18 cellular contexts compared by ENCODE assay signal in the genomic region with DNA sequence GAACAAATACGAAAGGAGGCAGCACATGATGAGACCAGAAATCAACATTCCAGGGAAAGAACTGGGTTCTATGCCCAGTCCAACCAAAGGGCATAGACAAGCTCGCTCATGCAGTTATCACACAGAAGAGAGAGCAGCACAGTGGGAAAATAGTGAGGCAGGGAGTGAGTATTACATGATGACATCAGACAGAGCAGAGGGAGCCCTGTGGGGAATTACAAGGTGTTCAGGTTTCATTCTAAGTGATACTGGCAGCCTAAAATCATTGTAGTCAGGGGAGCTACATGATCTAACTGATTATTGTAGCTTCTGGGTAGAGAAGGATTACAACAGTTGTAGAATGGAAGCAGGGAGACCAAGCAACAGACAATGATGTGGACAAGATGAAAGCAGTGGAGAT.
"Had no signal": no experiment of that assay in that cellular context is flagged by ENCODE, and none has a peak within 500 bp of the region (broad histone marks: within the 10 kb centered on the region; RNA-seq: fewer than 3 reads in every experiment).

No MANE protein-coding gene starts in this region.

- H3K27me3 ChIP-seq: brain microvascular endothelial cell, heart right ventricle, right atrium auricular region, stomach had no signal

- DNase-seq: activated CD4-positive, alpha-beta memory T cell treated with anti-CD3 and anti-CD28 coated beads for 36 hours; activated naive CD8-positive, alpha-beta T cell treated with anti-CD3 and anti-CD28 coated beads, Interleukin-2, amount 10 ng/mL, durations not matched to agents 7 days and 5 days; anterior cingulate cortex; brain microvascular endothelial cell; cortex of kidney; heart right ventricle; left ventricle myocardium inferior; mucosa of descending colon; naive B cell; stimulated activated CD4-positive, alpha-beta T cell treated with anti-CD3 and anti-CD28 coated beads, Interleukin-15, amount 100 ng/mL, for 24 hours; stimulated activated CD4-positive, alpha-beta T cell treated with anti-CD3 and anti-CD28 coated beads, Interleukin-2, amount 100 ng/mL, for 48 hours; stomach had no signal

- H3K27ac ChIP-seq: brain microvascular endothelial cell, heart right ventricle, left ventricle myocardium inferior, right atrium auricular region, stomach had no signal

- H3K27ac Mint-ChIP-seq: activated CD4-positive, alpha-beta memory T cell treated with anti-CD3 and anti-CD28 coated beads for 36 hours; activated naive CD8-positive, alpha-beta T cell treated with anti-CD3 and anti-CD28 coated beads, Interleukin-2, amount 10 ng/mL, durations not matched to agents 7 days and 5 days; memory B cell; T-helper 2 cell treated with Interferon-gamma antibody and Interleukin-4, amounts not matched to agents 5 μg/mL and 100 μg/mL, for 36 hours; type B pancreatic cell had no signal

- H3K9me3 Mint-ChIP-seq: activated CD4-positive, alpha-beta memory T cell treated with anti-CD3 and anti-CD28 coated beads for 36 hours; memory B cell; naive B cell; T-helper 2 cell treated with Interferon-gamma antibody and Interleukin-4, amounts not matched to agents 5 μg/mL and 100 μg/mL, for 36 hours had no signal

- H3K4me1 Mint-ChIP-seq: activated naive CD8-positive, alpha-beta T cell treated with anti-CD3 and anti-CD28 coated beads, Interleukin-2, amount 10 ng/mL, durations not matched to agents 7 days and 5 days; memory B cell; naive B cell; neural crest cell had no signal

- H3K4me3 Mint-ChIP-seq: activated CD4-positive, alpha-beta memory T cell treated with anti-CD3 and anti-CD28 coated beads for 36 hours; activated naive CD8-positive, alpha-beta T cell treated with anti-CD3 and anti-CD28 coated beads, Interleukin-2, amount 10 ng/mL, durations not matched to agents 7 days and 5 days; memory B cell; naive B cell; neural crest cell; T-helper 2 cell treated with Interferon-gamma antibody and Interleukin-4, amounts not matched to agents 5 μg/mL and 100 μg/mL, for 36 hours; type B pancreatic cell had no signal

- H3K4me3 ChIP-seq: heart right ventricle, left ventricle myocardium inferior, mucosa of descending colon, right atrium auricular region, stomach had no signal

- ATAC-seq: esophagus mucosa, heart right ventricle, mucosa of descending colon had no signal

- H3K4me1 ChIP-seq: heart right ventricle, left ventricle myocardium inferior, right atrium auricular region, stomach had no signal

- H3K36me3 Mint-ChIP-seq: activated CD4-positive, alpha-beta memory T cell treated with anti-CD3 and anti-CD28 coated beads for 36 hours; activated naive CD8-positive, alpha-beta T cell treated with anti-CD3 and anti-CD28 coated beads, Interleukin-2, amount 10 ng/mL, durations not matched to agents 7 days and 5 days; memory B cell; naive B cell; type B pancreatic cell had no signal

- H3K9me3 ChIP-seq: heart right ventricle, left ventricle myocardium inferior, mucosa of descending colon, right atrium auricular region, stomach had no signal

- H3K36me3 ChIP-seq: brain microvascular endothelial cell, heart right ventricle, left ventricle myocardium inferior, right atrium auricular region, stomach had no signal
